Comparison of ENCODE assay signal across 2 cellular contexts in genomic region chr10:27153325-27153724, GRCh38.
TF ChIP-seq lines count a peak whose summit lies in the region.

No MANE protein-coding gene starts in this region.

TF ChIP-seq in SK-N-SH, 30 proteins besides CTCF, POLR2A, EP300 and RAD21 (continued from another document):
- no peak for TF ChIP-seq IRF3 (IDR thresholded peaks at IDR 0.05; ENCODE audit: low read depth, low read length)
- no peak for TF ChIP-seq YY1 (IDR thresholded peaks at IDR 0.05; ENCODE audit: low read depth)
- TF ChIP-seq NRF1 (IDR thresholded peaks at IDR 0.05; ENCODE audit: low read depth, low read length) = no peak
- TF ChIP-seq MAX (IDR thresholded peaks at IDR 0.05; ENCODE audit: low read depth) = no peak
- TF ChIP-seq SIN3A (IDR thresholded peaks at IDR 0.05; ENCODE audit: borderline replicate concordance, low read depth, low read length) = no peak
- no peak for TF ChIP-seq GABPA (IDR thresholded peaks at IDR 0.05; ENCODE audit: low read depth)
- TF ChIP-seq REST (IDR thresholded peaks at IDR 0.05; ENCODE audit: low read depth, low read length) = no peak
- no peak for TF ChIP-seq PBX3 (IDR thresholded peaks at IDR 0.05)
- no peak for TF ChIP-seq FOSL2 (IDR thresholded peaks at IDR 0.05; ENCODE audit: borderline replicate concordance, low read depth)
- no peak for TF ChIP-seq RXRA (IDR thresholded peaks at IDR 0.05; ENCODE audit: borderline replicate concordance, low read depth)
- no peak for TF ChIP-seq TAF1 (IDR thresholded peaks at IDR 0.05; ENCODE audit: borderline replicate concordance, low read depth, low read length)
- TF ChIP-seq USF2 (IDR thresholded peaks at IDR 0.05; ENCODE audit: borderline replicate concordance, low read depth, low read length) = no peak
- TF ChIP-seq MXI1 (IDR thresholded peaks at IDR 0.05; ENCODE audit: low read depth, low read length) = no peak
- TF ChIP-seq MEF2A (IDR thresholded peaks at IDR 0.05; ENCODE audit: borderline replicate concordance, low read depth) = no peak
- TF ChIP-seq TCF12 (IDR thresholded peaks at IDR 0.05) = no peak
- no peak for TF ChIP-seq FOXJ3 (CRISPR knock-in tag; IDR thresholded peaks at IDR 0.05)

TF ChIP-seq in SK-N-SH treated with all-trans-retinoic acid at 6 μM for 48 hours, 23 proteins besides CTCF, POLR2A, EP300 and RAD21 (continued from another document):
- TF ChIP-seq ESRRG (CRISPR knock-in tag; IDR thresholded peaks at IDR 0.05) (no peak), BACH2 (CRISPR knock-in tag; IDR thresholded peaks at IDR 0.05; ENCODE audit: borderline replicate concordance) (no peak), CREB5 (CRISPR knock-in tag; IDR thresholded peaks at IDR 0.05; ENCODE audit: low read depth) (no peak)
